2 cellular contexts compared by ENCODE assay signal in genomic region chr19:10829967-10830366, GRCh38.
TF ChIP-seq lines count a peak whose summit lies in the region.

No MANE protein-coding gene starts in this region.

TF ChIP-seq in HEK293, 187 proteins besides CTCF, POLR2A, EP300 and RAD21:
- no peak for TF ChIP-seq ZSCAN18 (tag by site-specific recombination; IDR thresholded peaks at IDR 0.05)
- peak; percentile 39; the same call in 1 of the 2 replicates for TF ChIP-seq GLIS2 (tag by site-specific recombination; IDR thresholded peaks at IDR 0.05)
- peak; percentile 22; the same call in 1 of the 2 replicates for TF ChIP-seq PATZ1 (tag by site-specific recombination; IDR thresholded peaks at IDR 0.05)

TF ChIP-seq in H1, 55 proteins besides CTCF, POLR2A, EP300 and RAD21:
- TF ChIP-seq RBBP5 (IDR thresholded peaks at IDR 0.05; ENCODE audit: borderline replicate concordance, low read depth, low read length) (no peak), TAF1 (IDR thresholded peaks at IDR 0.05; ENCODE audit: low read depth, low read length) (no peak), SP4 (IDR thresholded peaks at IDR 0.05; ENCODE audit: low read length) (no peak), CHD1 (IDR thresholded peaks at IDR 0.05; ENCODE audit: low read depth, low read length) (no peak), BCL11A (IDR thresholded peaks at IDR 0.05; ENCODE audit: low read depth in 2 of 2, low read length in 2 of 2) (no peak)
